In genomic region chr10:504806-505205, GRCh38 we compare ENCODE assay signal across 18 cellular contexts.
A peak's percentile ranks its signal among the peaks of the same experiment; 100 is the strongest.
DNase-seq lines count a peak whose midpoint lies in the region; ATAC-seq and TF ChIP-seq lines count a peak whose summit lies in the region.
"Had no signal": no experiment of that assay in that cellular context is flagged by ENCODE, and none has a peak within 500 bp of the region (broad histone marks: within the 10 kb centered on the region; RNA-seq: fewer than 3 reads in every experiment).

No MANE protein-coding gene starts in this region.

- H3K27me3 Mint-ChIP-seq in activated CD4-positive, alpha-beta memory T cell treated with anti-CD3 and anti-CD28 coated beads for 36 hours = peaks cover 11% of the 10 kb centered on the region
- H3K27me3 Mint-ChIP-seq in stimulated activated naive CD8-positive, alpha-beta T cell treated with anti-CD3 and anti-CD28 coated beads, Interleukin-15, amount 100 ng/mL, for 72 hours = peaks cover 12% of the 10 kb centered on the region

- no peak overlapping the region for H3K4me3 ChIP-seq in left ventricle myocardium inferior
- H3K4me3 ChIP-seq in neural cell (ENCODE audit: low read length) = no peak overlapping the region
- no peak overlapping the region for H3K4me3 ChIP-seq in sigmoid colon
- H3K4me3 ChIP-seq: A549, GM12878 had no signal

- TF ChIP-seq RAD21 in neural cell (conservative IDR thresholded peaks at IDR 0.05) = no peak

- no peaks in the 10 kb centered on the region for H3K9me3 ChIP-seq in left ventricle myocardium inferior (replicated peaks)
- H3K9me3 ChIP-seq in neural cell (ENCODE audit: low read length) = no peaks in the 10 kb centered on the region
- no peaks in the 10 kb centered on the region for H3K9me3 ChIP-seq in sigmoid colon
- H3K9me3 ChIP-seq: A549 had no signal

- intact Hi-C loops in cardiac septum (cut with DNase I) = no loop called here
- intact Hi-C loops in left ventricle myocardium inferior (cut with micrococcal nuclease) = no loop called here
- intact Hi-C loops in sigmoid colon (cut with DNase I) = no loop called here
- intact Hi-C loops in activated CD4-positive, alpha-beta memory T cell treated with anti-CD3 and anti-CD28 coated beads for 36 hours (cut with micrococcal nuclease) = no loop called here

- CTCF ChIA-PET in activated CD4-positive, alpha-beta memory T cell treated with anti-CD3 and anti-CD28 coated beads for 36 hours (lab: Charles Lee) = no interaction called here

- H4K20me1 ChIP-seq in neural cell (ENCODE audit: insufficient read depth) = no peaks in the 10 kb centered on the region

- POLR2A ChIA-PET in activated CD4-positive, alpha-beta memory T cell treated with anti-CD3 and anti-CD28 coated beads for 36 hours (lab: Charles Lee) = interaction anchor here (0.6 kb wide), 1 partner anchor 551 kb away, joined by 4 read pairs; the partner anchor contains the start of gene WDR37

- H3K27ac ChIP-seq in left ventricle myocardium inferior (replicated peaks) (no peak overlapping the region), neural cell (ENCODE audit: low read length) (peak overlapping the region; percentile 52), sigmoid colon (peak overlapping the region in 1 of 4 donors; percentile 13)
- H3K27ac ChIP-seq: 22Rv1, A549 had no signal

- peaks cover 22% of the 10 kb centered on the region for H3K4me1 Mint-ChIP-seq in activated CD4-positive, alpha-beta memory T cell treated with anti-CD3 and anti-CD28 coated beads for 36 hours (ENCODE audit: low read depth)
- peaks cover 29% of the 10 kb centered on the region for H3K4me1 Mint-ChIP-seq in stimulated activated naive CD8-positive, alpha-beta T cell treated with anti-CD3 and anti-CD28 coated beads, Interleukin-15, amount 100 ng/mL, for 72 hours
- H3K4me1 Mint-ChIP-seq: CD14-positive monocyte, H9 had no signal

- H3K4me1 ChIP-seq in left ventricle myocardium inferior = peaks cover 28% of the 10 kb centered on the region
- H3K4me1 ChIP-seq in sigmoid colon = peaks cover 0 to 42% (median 37%) of the 10 kb centered on the region in 4 donors
- H3K4me1 ChIP-seq: A549 had no signal

- no peak overlapping the region for H3K27ac Mint-ChIP-seq in activated CD4-positive, alpha-beta memory T cell treated with anti-CD3 and anti-CD28 coated beads for 36 hours
- peak overlapping the region in 1 of 2 donors; percentile 22 for H3K27ac Mint-ChIP-seq in stimulated activated naive CD8-positive, alpha-beta T cell treated with anti-CD3 and anti-CD28 coated beads, Interleukin-15, amount 100 ng/mL, for 72 hours
- H3K27ac Mint-ChIP-seq: CD4-positive, alpha-beta memory T cell; H9 had no signal

- no peak for TF ChIP-seq CTCF in left ventricle myocardium inferior (IDR thresholded peaks at IDR 0.05; ENCODE audit: borderline replicate concordance)
- TF ChIP-seq CTCF in neural cell (IDR thresholded peaks at IDR 0.05; ENCODE audit: poor library complexity, severe bottlenecking) = no peak
- TF ChIP-seq CTCF in sigmoid colon (IDR thresholded peaks at IDR 0.05) = no peak

- TF ChIP-seq POLR2A in sigmoid colon (IDR thresholded peaks at IDR 0.05) = no peak

- H3K4me2 ChIP-seq in neural cell (ENCODE audit: low read length) = no peak overlapping the region
- H3K4me2 ChIP-seq: A549 had no signal

- no peak overlapping the region for H3K4me3 Mint-ChIP-seq in activated CD4-positive, alpha-beta memory T cell treated with anti-CD3 and anti-CD28 coated beads for 36 hours
- H3K4me3 Mint-ChIP-seq in stimulated activated naive CD8-positive, alpha-beta T cell treated with anti-CD3 and anti-CD28 coated beads, Interleukin-15, amount 100 ng/mL, for 72 hours = no peak overlapping the region
- H3K4me3 Mint-ChIP-seq: CD14-positive monocyte; CD4-positive, alpha-beta memory T cell; H9 had no signal

- no peaks in the 10 kb centered on the region for H3F3A ChIP-seq in neural cell (ENCODE audit: insufficient read depth, low read length, poor library complexity, severe bottlenecking)

- no peaks in the 10 kb centered on the region for H3K27me3 ChIP-seq in left ventricle myocardium inferior (ENCODE audit: low read depth)
- H3K27me3 ChIP-seq in neural cell (ENCODE audit: insufficient read depth, low read depth, low read length) = no peaks in the 10 kb centered on the region
- H3K27me3 ChIP-seq in sigmoid colon = no peaks in the 10 kb centered on the region

- H3K79me2 ChIP-seq in neural cell (replicated peaks; ENCODE audit: insufficient read depth, low read length) = peaks cover 89% of the 10 kb centered on the region

- H3K36me3 Mint-ChIP-seq in activated CD4-positive, alpha-beta memory T cell treated with anti-CD3 and anti-CD28 coated beads for 36 hours = no peaks in the 10 kb centered on the region
- H3K36me3 Mint-ChIP-seq: CD14-positive monocyte; CD4-positive, alpha-beta memory T cell had no signal

- peak; percentile 64 for DNase-seq in cardiac septum (ENCODE audit: low spot score)
- no peak for DNase-seq in left ventricle myocardium inferior
- peak; percentile 29 for DNase-seq in sigmoid colon
- no peak for DNase-seq in NCI-H2029 treated with DMSO at 0.1 percent for 48 hours (lab: John Stamatoyannopoulos, UW)
- DNase-seq in activated CD4-positive, alpha-beta memory T cell treated with anti-CD3 and anti-CD28 coated beads for 36 hours = no peak
- no peak for DNase-seq in stimulated activated naive CD8-positive, alpha-beta T cell treated with anti-CD3 and anti-CD28 coated beads, Interleukin-15, amount 100 ng/mL, for 72 hours
- DNase-seq: AML-193; CD4-positive, alpha-beta memory T cell; DMS79 treated with DMSO at 0.1 percent for 48 hours; EL; H9 had no signal

- H3K9ac ChIP-seq in neural cell (ENCODE audit: low read length) = no peak overlapping the region

- no peaks in the 10 kb centered on the region for H3K36me3 ChIP-seq in left ventricle myocardium inferior
- no peaks in the 10 kb centered on the region for H3K36me3 ChIP-seq in neural cell (ENCODE audit: insufficient read depth, low read length)
- no peaks in the 10 kb centered on the region for H3K36me3 ChIP-seq in sigmoid colon

- H3K9me2 ChIP-seq in neural cell (ENCODE audit: insufficient read depth, low read length) = no peaks in the 10 kb centered on the region

- TF ChIP-seq EP300 in neural cell (conservative IDR thresholded peaks at IDR 0.05; ENCODE audit: poor library complexity, severe bottlenecking) = no peak
- TF ChIP-seq EP300 in sigmoid colon (IDR thresholded peaks at IDR 0.05) = no peak

- no peak overlapping the region for H2AFZ ChIP-seq in neural cell (ENCODE audit: low read depth, low read length)

- H3K9me3 Mint-ChIP-seq in activated CD4-positive, alpha-beta memory T cell treated with anti-CD3 and anti-CD28 coated beads for 36 hours = no peaks in the 10 kb centered on the region
- no peaks in the 10 kb centered on the region for H3K9me3 Mint-ChIP-seq in stimulated activated naive CD8-positive, alpha-beta T cell treated with anti-CD3 and anti-CD28 coated beads, Interleukin-15, amount 100 ng/mL, for 72 hours
- H3K9me3 Mint-ChIP-seq: CD14-positive monocyte; CD4-positive, alpha-beta memory T cell had no signal

- ATAC-seq in HG02571 (IDR thresholded peaks at IDR 0.05; ENCODE audit: unreplicated experiment) = no peak
- ATAC-seq in stimulated activated naive CD8-positive, alpha-beta T cell treated with anti-CD3 and anti-CD28 coated beads, Interleukin-15, amount 100 ng/mL, for 72 hours = no peak
- ATAC-seq: A549, GM12878, HepG2 had no signal

- WGBS in sigmoid colon, 2 donors = 93 to 95% methylated on average over 14 of the region's 14 CpGs

TF ChIP-seq in neural cell, 6 proteins besides CTCF, POLR2A, EP300 and RAD21:
- TF ChIP-seq MXI1 (conservative IDR thresholded peaks at IDR 0.05; ENCODE audit: poor library complexity, severe bottlenecking) (no peak), REST (IDR thresholded peaks at IDR 0.05; ENCODE audit: borderline replicate concordance) (no peak), TAF1 (IDR thresholded peaks at IDR 0.05; ENCODE audit: low read depth) (no peak), EZH2 (IDR thresholded peaks at IDR 0.05; ENCODE audit: borderline replicate concordance, insufficient read depth, low read length, poor library complexity, severe bottlenecking) (no peak), SMC3 (conservative IDR thresholded peaks at IDR 0.05; ENCODE audit: poor library complexity) (no peak), POLR2AphosphoS5 (IDR thresholded peaks at IDR 0.05) (no peak)

Comparison
In these comparisons a context has a peak if more than half of its experiments do, and no peak if none do; other contexts are left out.
1. DNase-seq: peak in cardiac septum (single experiment) and sigmoid colon (single experiment); none in left ventricle myocardium inferior (single experiment), NCI-H2029 treated with DMSO at 0.1 percent for 48 hours (single experiment), activated CD4-positive, alpha-beta memory T cell treated with anti-CD3 and anti-CD28 coated beads for 36 hours (single experiment) and stimulated activated naive CD8-positive, alpha-beta T cell treated with anti-CD3 and anti-CD28 coated beads, Interleukin-15, amount 100 ng/mL, for 72 hours (0 of 2).